Comparison of ENCODE assay signal across 19 cellular contexts in the genomic region with DNA sequence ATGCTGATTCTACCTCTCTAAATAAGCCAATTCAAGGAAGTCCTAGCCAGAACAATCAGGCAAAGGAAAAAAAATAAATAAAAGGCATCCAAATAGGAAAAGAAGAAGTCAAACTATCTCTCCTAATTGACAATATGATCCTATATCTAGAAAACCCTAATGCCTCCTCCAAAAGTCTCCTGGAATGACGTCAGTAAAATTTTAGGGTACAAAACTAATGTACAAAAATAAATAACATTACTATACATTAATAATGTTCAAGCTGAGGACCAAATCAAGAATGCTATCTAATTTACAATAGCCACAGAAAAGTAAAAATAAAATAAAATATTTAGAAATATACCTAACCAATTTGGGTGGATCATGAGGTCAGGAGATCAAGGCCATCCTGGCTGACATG. TPM values are rescaled to one million over a fixed set of nuclear protein-coding genes. Genes with fewer than 3 reads are reported as not detected.
DNase-seq lines count a peak whose midpoint lies in the region; ATAC-seq, FAIRE-seq and TF ChIP-seq lines count a peak whose summit lies in the region.
"Had no signal": no experiment of that assay in that cellular context is flagged by ENCODE, and none has a peak within 500 bp of the region (broad histone marks: within the 10 kb centered on the region; RNA-seq: fewer than 3 reads in every experiment).

No MANE protein-coding gene starts in this region.

- POLR2A ChIA-PET in IMR-90 (lab: Charles Lee; ENCODE audit: unreplicated experiment) = no interaction called here

- no peak overlapping the region for H3K27ac Mint-ChIP-seq in astrocyte (ENCODE audit: unreplicated experiment)
- H3K27ac Mint-ChIP-seq: CD4-positive, alpha-beta memory T cell had no signal

- H3K4me2 ChIP-seq in IMR-90 (ENCODE audit: low read depth, low read length) (no peak overlapping the region), astrocyte (ENCODE audit: low read length) (no peak overlapping the region), smooth muscle cell (no peak overlapping the region)
- H3K4me2 ChIP-seq: A549 had no signal

- H2AFZ ChIP-seq in ACC112 (ENCODE audit: low read length, unreplicated experiment) (no peak overlapping the region), IMR-90 (replicated peaks; ENCODE audit: low read length, poor library complexity) (no peak overlapping the region), astrocyte (ENCODE audit: low read depth, low read length) (no peak overlapping the region), smooth muscle cell (ENCODE audit: low read depth) (no peak overlapping the region)

- no peak overlapping the region for H2BK120ac ChIP-seq in IMR-90 (ENCODE audit: low read depth, low read length)

- H3K4me3 ChIP-seq in ACC112 (ENCODE audit: low read depth, low read length) = no peak overlapping the region
- H3K4me3 ChIP-seq in IMR-90 (ENCODE audit: insufficient read depth, low read depth, low read length) = no peak overlapping the region
- no peak overlapping the region for H3K4me3 ChIP-seq in astrocyte (ENCODE audit: insufficient read depth, low read depth, low read length)
- H3K4me3 ChIP-seq in smooth muscle cell = no peak overlapping the region
- H3K4me3 ChIP-seq: A549, HAP-1 had no signal

- H2BK15ac ChIP-seq in IMR-90 (ENCODE audit: low read depth, low read length) = no peak overlapping the region; the same call in 2 of the 3 replicates

- H3K9ac ChIP-seq in IMR-90 (ENCODE audit: low read depth, low read length) (no peak overlapping the region), astrocyte (ENCODE audit: low read length) (no peak overlapping the region), smooth muscle cell (ENCODE audit: low read depth) (no peak overlapping the region)

- H3K79me2 ChIP-seq in ACC112 (ENCODE audit: control insufficient read depth, insufficient read depth, low read length, unreplicated experiment) (no peaks in the 10 kb centered on the region), astrocyte (ENCODE audit: insufficient read depth, low read length) (no peaks in the 10 kb centered on the region), smooth muscle cell (ENCODE audit: low read depth) (no peaks in the 10 kb centered on the region)

- WGBS in IMR-90 (ENCODE audit: extremely low coverage in 2 of 2, insufficient read length in 1 of 2), 2 experiments = no CpG with 5 or more reads among the region's 1 CpG
- WGBS in smooth muscle cell (ENCODE audit: low lambda C conversion rate) = 84% methylated on average over 1 of the region's 1 CpG

- peaks cover 4% of the 10 kb centered on the region for H3K9me3 Mint-ChIP-seq in astrocyte (ENCODE audit: unreplicated experiment)

- H3K9me1 ChIP-seq in IMR-90 (ENCODE audit: insufficient read depth, low read length) = no peaks in the 10 kb centered on the region

- no peak for DNase-seq in IMR-90
- no peak for DNase-seq in astrocyte (ENCODE audit: low read depth)
- no peak for DNase-seq in smooth muscle cell (lab: John Stamatoyannopoulos, UW; ENCODE audit: unreplicated experiment)
- DNase-seq in DMS79 (lab: John Stamatoyannopoulos, UW) = no peak
- DNase-seq in EL = no peak
- DNase-seq in stimulated activated naive CD4-positive, alpha-beta T cell (lab: John Stamatoyannopoulos, UW) = no peak
- DNase-seq: 8988T; C1 segment of cervical spinal cord; CD4-positive, alpha-beta memory T cell; COR-L47; GF-D8; GOT3 had no signal

- H4K20me1 ChIP-seq in IMR-90 (ENCODE audit: insufficient read depth, low read length) (no peaks in the 10 kb centered on the region), astrocyte (ENCODE audit: insufficient read depth, low read length) (no peaks in the 10 kb centered on the region), smooth muscle cell (ENCODE audit: low read depth) (no peaks in the 10 kb centered on the region)

- TF ChIP-seq CTCF in IMR-90 (conservative IDR thresholded peaks at IDR 0.05; ENCODE audit: low read depth, low read length) = no peak
- no peak for TF ChIP-seq CTCF in astrocyte (IDR thresholded peaks at IDR 0.05; ENCODE audit: insufficient read depth, low read depth, low read length)
- TF ChIP-seq CTCF in smooth muscle cell (IDR thresholded peaks at IDR 0.05; ENCODE audit: borderline replicate concordance, insufficient read depth, poor library complexity, severe bottlenecking) = no peak

- H3K9me3 ChIP-seq in IMR-90 (ENCODE audit: control insufficient read depth, insufficient read depth, low read length) (no peaks in the 10 kb centered on the region), astrocyte (ENCODE audit: insufficient read depth, low read depth, low read length) (no peaks in the 10 kb centered on the region), smooth muscle cell (replicated peaks; ENCODE audit: low read depth) (no peaks in the 10 kb centered on the region)
- H3K9me3 ChIP-seq: A549, HAP-1 had no signal

- no peaks in the 10 kb centered on the region for H3K79me1 ChIP-seq in IMR-90 (ENCODE audit: low read depth in 1 of 2, low read length in 2 of 2)

- H4K5ac ChIP-seq in IMR-90 (ENCODE audit: low read depth, low read length) = peak overlapping the region; percentile 86; the same call in 1 of the 2 replicates

- H4K91ac ChIP-seq in IMR-90 (ENCODE audit: insufficient read depth, low read depth, low read length) = no peak overlapping the region

- no peak for TF ChIP-seq POLR2A in IMR-90 (IDR thresholded peaks at IDR 0.05; ENCODE audit: low read depth, low read length)

- H3K27ac ChIP-seq in ACC112 (ENCODE audit: low read depth, low read length) (peak overlapping the region; percentile 74), IMR-90 (ENCODE audit: insufficient read depth, low read length) (no peak overlapping the region), astrocyte (ENCODE audit: low read depth, low read length) (peak overlapping the region; percentile 58), smooth muscle cell (ENCODE audit: low read depth) (peak overlapping the region; percentile 54)
- H3K27ac ChIP-seq: A549 had no signal

- in situ Hi-C loops in IMR-90 (cut with MboI; ENCODE audit: low sequenced_read_pairs) = no loop called here

- no peak for TF ChIP-seq RAD21 in IMR-90 (IDR thresholded peaks at IDR 0.05; ENCODE audit: low read length)

- no peaks in the 10 kb centered on the region for H3F3A ChIP-seq in smooth muscle cell (ENCODE audit: low read depth)

- FAIRE-seq in astrocyte (lab: Jason Lieb, UNC) = no peak
- FAIRE-seq: A549, GM12891 had no signal

- H2AK9ac ChIP-seq in IMR-90 (replicated peaks; ENCODE audit: low read depth, low read length, poor library complexity) = no peak overlapping the region

- no peaks in the 10 kb centered on the region for H3K27me3 Mint-ChIP-seq in astrocyte (ENCODE audit: low read depth, unreplicated experiment)
- H3K27me3 Mint-ChIP-seq: CD4-positive, alpha-beta memory T cell had no signal

- no peak overlapping the region for H3K4me3 Mint-ChIP-seq in astrocyte (ENCODE audit: unreplicated experiment)
- H3K4me3 Mint-ChIP-seq: CD4-positive, alpha-beta memory T cell had no signal

- peak overlapping the region in 1 of 2 experiments; percentile 44; a peak in 1 of 4 replicates for H4K8ac ChIP-seq in IMR-90 (ENCODE audit: low read depth in 2 of 2, low read length in 2 of 2)

- no peak overlapping the region for H3K56ac ChIP-seq in IMR-90 (ENCODE audit: extremely low read depth, insufficient read depth, low read length)

- no peak overlapping the region for H3K4ac ChIP-seq in IMR-90 (ENCODE audit: low read depth, low read length)

- ATAC-seq in IMR-90 (ENCODE audit: low read depth) = no peak

- H3K36me3 ChIP-seq in ACC112 (ENCODE audit: insufficient read depth, low read length) (no peaks in the 10 kb centered on the region), IMR-90 (ENCODE audit: control insufficient read depth, insufficient read depth, low read length) (no peaks in the 10 kb centered on the region), astrocyte (ENCODE audit: insufficient read depth, low read length) (no peaks in the 10 kb centered on the region), smooth muscle cell (ENCODE audit: low read depth) (no peaks in the 10 kb centered on the region)
- H3K36me3 ChIP-seq: HAP-1 had no signal

- no peaks in the 10 kb centered on the region for H3K36me3 Mint-ChIP-seq in astrocyte (ENCODE audit: low read depth, unreplicated experiment)
- H3K36me3 Mint-ChIP-seq: CD4-positive, alpha-beta memory T cell had no signal

- H2BK20ac ChIP-seq in IMR-90 (ENCODE audit: low read depth, low read length) = no peak overlapping the region

- no peak overlapping the region for H2AK5ac ChIP-seq in IMR-90 (ENCODE audit: low read depth, low read length)

- peak overlapping the region; percentile 84 for H2BK5ac ChIP-seq in IMR-90 (ENCODE audit: low read depth, low read length, poor library complexity, severe bottlenecking)

- intact Hi-C loops in IMR-90 (cut with micrococcal nuclease) = no loop called here

- peaks cover 7% of the 10 kb centered on the region for H3K4me1 Mint-ChIP-seq in astrocyte (ENCODE audit: low read depth, unreplicated experiment)
- H3K4me1 Mint-ChIP-seq: CD4-positive, alpha-beta memory T cell had no signal

- no peak overlapping the region for H3K14ac ChIP-seq in IMR-90 (replicated peaks; ENCODE audit: low read depth, low read length)

- H3K27me3 ChIP-seq in ACC112 (ENCODE audit: insufficient read depth, low read length) (no peaks in the 10 kb centered on the region), IMR-90 (ENCODE audit: control insufficient read depth, insufficient read depth, low read length) (no peaks in the 10 kb centered on the region), astrocyte (ENCODE audit: insufficient read depth, low read length) (no peaks in the 10 kb centered on the region), smooth muscle cell (ENCODE audit: low read depth) (no peaks in the 10 kb centered on the region)

- H3K4me1 ChIP-seq in ACC112 (ENCODE audit: control insufficient read depth, insufficient read depth, low read length, unreplicated experiment) = peaks cover 14% of the 10 kb centered on the region
- peaks cover 8% of the 10 kb centered on the region; the same call in 1 of the 2 replicates for H3K4me1 ChIP-seq in IMR-90 (ENCODE audit: control insufficient read depth, insufficient read depth, low read length)
- peaks cover 4% of the 10 kb centered on the region for H3K4me1 ChIP-seq in astrocyte (ENCODE audit: insufficient read depth, low read length)
- H3K4me1 ChIP-seq in smooth muscle cell (ENCODE audit: low read depth) = no peaks in the 10 kb centered on the region
- H3K4me1 ChIP-seq: HAP-1 had no signal

- BruUV-seq in IMR-90 (replicated peaks; lab: Mats Ljungman, UMichigan) = no TSS peak

- CTCF ChIA-PET in IMR-90 (lab: Yijun Ruan, JAX) = interaction anchor here (0.6 kb wide), 1 partner anchor 691 kb away, joined by 5 read pairs; no protein-coding TSS in a partner anchor

- dilution Hi-C loops in IMR-90 (cut with HindIII; ENCODE audit: low sequenced_read_pairs, unreplicated experiment) = no loop called here

- H3K23ac ChIP-seq in IMR-90 (ENCODE audit: low read depth, low read length) = no peak overlapping the region

- peak overlapping the region; percentile 96; the same call in 1 of the 2 replicates for H3K18ac ChIP-seq in IMR-90 (ENCODE audit: low read depth, low read length)

TF ChIP-seq in IMR-90, 13 proteins besides CTCF, POLR2A, EP300 and RAD21 (continues in another document):
- no peak for TF ChIP-seq RCOR1 (IDR thresholded peaks at IDR 0.05; ENCODE audit: insufficient replicate concordance, low read length)

RNA-seq across cellular contexts. Expression of a gene that starts 33.8 kb away (rescaled TPM):
- total RNA-seq in IMR-90 (2012; rRNA removed) (under 0.01 and 0.18 TPM in 2 replicates), astrocyte (not detected in 2 replicates), smooth muscle cell (not detected in 2 replicates)
- polyA plus RNA-seq in IMR-90 (2012; rRNA removed) (0.05 and 0.09 TPM in 2 replicates), smooth muscle cell (not detected in 2 replicates)
- 0.05 and 0.08 TPM in 2 replicates for polyA plus RNA-seq in IMR-90 (2012; cell fraction: cytosol; rRNA removed)
- polyA plus RNA-seq in IMR-90 (2012; cell fraction: nucleus; rRNA removed; ENCODE audit: low replicate concordance) = 0.12 and 0.32 TPM in 2 replicates
- total RNA-seq: Calu3; CD4-positive, alpha-beta memory T cell; G401 had no signal
- polyA plus RNA-seq: A549; BJ; CD4-positive, alpha-beta memory T cell had no signal
